ENCODE assay signal across 8 cellular contexts in genomic region chr1:180230416-180230790, GRCh38. TPM values are rescaled to one million over a fixed set of nuclear protein-coding genes. Genes with fewer than 3 reads are reported as not detected.
DNase-seq lines count a peak whose midpoint lies in the region; ATAC-seq and TF ChIP-seq lines count a peak whose summit lies in the region.

No MANE protein-coding gene starts in this region.

- peak overlapping the region; percentile 49 for H3K4me3 ChIP-seq in BJ (ENCODE audit: low read depth, low read length)
- H3K4me3 ChIP-seq in ascending aorta = peak overlapping the region; percentile 62 to 71
- H3K4me3 ChIP-seq in mucosa of rectum (ENCODE audit: low read length in 2 of 2) = peak overlapping the region; percentile 51 to 61

- ATAC-seq in HG02885 (IDR thresholded peaks at IDR 0.05; ENCODE audit: poor library complexity, unreplicated experiment) (peak; percentile 8), GM21529 (IDR thresholded peaks at IDR 0.05; ENCODE audit: unreplicated experiment) (no peak)

- H3K27ac ChIP-seq in ascending aorta (no peak overlapping the region), mucosa of rectum (ENCODE audit: low read depth in 2 of 2, low read length in 2 of 2) (no peak overlapping the region)

- peaks cover 53% of the 10 kb centered on the region for H3K27me3 ChIP-seq in BJ (ENCODE audit: control insufficient read depth, insufficient read depth, low read length)
- H3K27me3 ChIP-seq in ascending aorta = peaks cover 50% of the 10 kb centered on the region
- peaks cover 72 to 85% of the 10 kb centered on the region in 2 donors for H3K27me3 ChIP-seq in mucosa of rectum (ENCODE audit: control insufficient read depth in 2 of 2, insufficient read depth in 2 of 2, low read length in 2 of 2)

- in situ Hi-C loops in G401 (cut with HindIII; ENCODE audit: low sequenced_read_pairs) = no loop called here

- H3K4me1 ChIP-seq in ascending aorta (peaks cover 24 to 45% of the 10 kb centered on the region in 2 donors), mucosa of rectum (ENCODE audit: control insufficient read depth in 2 of 2, insufficient read depth in 2 of 2, low read length in 2 of 2) (peaks cover 24 to 29% of the 10 kb centered on the region in 2 donors)

- no peak for DNase-seq in BJ (ENCODE audit: low read depth)
- DNase-seq in ascending aorta (ENCODE audit: low spot score in 2 of 2) = no peak
- DNase-seq in G401 (ENCODE audit: low spot score) = no peak
- no peak for DNase-seq in effector CD4-positive, alpha-beta T cell
- no peak for DNase-seq in pons (ENCODE audit: low spot score)

- intact Hi-C loops in ascending aorta (cut with DNase I) = no loop called here

- TF ChIP-seq CTCF in BJ (IDR thresholded peaks at IDR 0.05; ENCODE audit: insufficient read depth, low read depth, low read length) (no peak), ascending aorta (IDR thresholded peaks at IDR 0.05) (no peak)

- POLR2A ChIA-PET in BJ (lab: Charles Lee) = no interaction called here

- H3K36me3 ChIP-seq in BJ (ENCODE audit: control insufficient read depth, insufficient read depth, low read length) = no peaks in the 10 kb centered on the region
- H3K36me3 ChIP-seq in ascending aorta = no peaks in the 10 kb centered on the region
- H3K36me3 ChIP-seq in mucosa of rectum (ENCODE audit: control insufficient read depth in 2 of 2, insufficient read depth in 2 of 2, low read length in 2 of 2) = no peaks in the 10 kb centered on the region

- CTCF ChIA-PET in BJ (lab: Yijun Ruan, JAX) = interaction anchor here (2.2 kb wide), 1 partner anchor 22 kb away, joined by 8 read pairs; no protein-coding TSS in a partner anchor

- no peak overlapping the region for H3K9ac ChIP-seq in mucosa of rectum (ENCODE audit: low read depth in 1 of 2, low read length in 2 of 2)

- H3K9me3 ChIP-seq in ascending aorta = no peaks in the 10 kb centered on the region
- H3K9me3 ChIP-seq in mucosa of rectum (ENCODE audit: control insufficient read depth in 2 of 2, low read length in 2 of 2) = no peaks in the 10 kb centered on the region

RNA-seq across cellular contexts. Expression of gene LHX4, which starts 0.3 kb away (rescaled TPM):
- polyA plus RNA-seq in BJ (2011; rRNA removed) = 0.06 and 0.11 TPM in 2 replicates
- polyA minus RNA-seq in BJ (2011; rRNA and poly(A)+ RNA removed) = 0.05 and 0.15 TPM in 2 replicates
- not detected for total RNA-seq in ascending aorta
- not detected in 2 replicates for total RNA-seq in G401 (2014; rRNA removed; shearing (Covaris generic))
